18 cellular contexts compared by ENCODE assay signal in genomic region chr12:25906651-25907340, GRCh38.
"Had no signal": no experiment of that assay in that cellular context is flagged by ENCODE, and none has a peak within 500 bp of the region (broad histone marks: within the 10 kb centered on the region; RNA-seq: fewer than 3 reads in every experiment).

No MANE protein-coding gene starts in this region.

- ATAC-seq: heart left ventricle; left cardiac atrium; left lung; natural killer cell; sciatic nerve; stimulated activated naive CD8-positive, alpha-beta T cell treated with anti-CD3 and anti-CD28 coated beads, Interleukin-15, amount 100 ng/mL, for 72 hours had no signal

- H3K4me1 ChIP-seq: heart left ventricle, left lung, thyroid gland had no signal

- H3K4me3 Mint-ChIP-seq: natural killer cell; stimulated activated naive CD8-positive, alpha-beta T cell treated with anti-CD3 and anti-CD28 coated beads, Interleukin-15, amount 100 ng/mL, for 72 hours; type B pancreatic cell had no signal

- H3K4me3 ChIP-seq: heart left ventricle, hepatocyte, left lung, ovary, smooth muscle cell, thyroid gland had no signal

- H3K36me3 Mint-ChIP-seq: natural killer cell, type B pancreatic cell had no signal

- DNase-seq: cortex of kidney; heart left ventricle; left cardiac atrium; left lung; natural killer cell; occipital lobe; ovary; stimulated activated CD4-positive, alpha-beta T cell treated with anti-CD3 and anti-CD28 coated beads, Interleukin-12 subunit alpha, Interleukin-12 subunit beta, amount 100 ng/mL, for 4 hours; stimulated activated CD4-positive, alpha-beta T cell treated with anti-CD3 and anti-CD28 coated beads, Interleukin-1b, Interleukin-23, amount 100 ng/mL, for 48 hours; stimulated activated CD4-positive, alpha-beta T cell treated with anti-CD3 and anti-CD28 coated beads, Interleukin-4, amount 100 ng/mL, for 1 hour; stimulated activated CD8-positive, alpha-beta memory T cell treated with anti-CD3 and anti-CD28 coated beads, Interleukin-4, amount 100 ng/mL, for 48 hours; stimulated activated naive CD4-positive, alpha-beta T cell; stimulated activated naive CD8-positive, alpha-beta T cell treated with anti-CD3 and anti-CD28 coated beads, Interleukin-15, amount 100 ng/mL, for 72 hours; thyroid gland had no signal

- H3K9me3 ChIP-seq: ovary, thyroid gland had no signal

- H3K27me3 ChIP-seq: heart left ventricle, hepatocyte, left lung, thyroid gland had no signal

- H3K27ac ChIP-seq: heart left ventricle, hepatocyte, left lung, ovary, thyroid gland had no signal

- H3K36me3 ChIP-seq: heart left ventricle, left lung, ovary, thyroid gland had no signal

- H3K9me3 Mint-ChIP-seq: natural killer cell; stimulated activated naive CD8-positive, alpha-beta T cell treated with anti-CD3 and anti-CD28 coated beads, Interleukin-15, amount 100 ng/mL, for 72 hours had no signal

- H3K4me1 Mint-ChIP-seq: natural killer cell; stimulated activated naive CD8-positive, alpha-beta T cell treated with anti-CD3 and anti-CD28 coated beads, Interleukin-15, amount 100 ng/mL, for 72 hours had no signal

- H3K27ac Mint-ChIP-seq: natural killer cell; stimulated activated naive CD8-positive, alpha-beta T cell treated with anti-CD3 and anti-CD28 coated beads, Interleukin-15, amount 100 ng/mL, for 72 hours; type B pancreatic cell had no signal
